Comparison of ENCODE assay signal across 16 cellular contexts in genomic region chr16:56488035-56488434, GRCh38. TPM values are rescaled to one million over a fixed set of nuclear protein-coding genes. Genes with fewer than 3 reads are reported as not detected.
A peak's percentile ranks its signal among the peaks of the same experiment; 100 is the strongest.
DNase-seq lines count a peak whose midpoint lies in the region; ATAC-seq and TF ChIP-seq lines count a peak whose summit lies in the region.
"Had no signal": no experiment of that assay in that cellular context is flagged by ENCODE, and none has a peak within 500 bp of the region (broad histone marks: within the 10 kb centered on the region; RNA-seq: fewer than 3 reads in every experiment).

No MANE protein-coding gene starts in this region.

- no peak for ATAC-seq in GM18511 (IDR thresholded peaks at IDR 0.05; ENCODE audit: unreplicated experiment)
- ATAC-seq: PC-3 had no signal

- peak in 1 of 2 donors; percentile 64 for TF ChIP-seq EP300 in tibial nerve (IDR thresholded peaks at IDR 0.05)

- DNase-seq in amygdala (lab: John Stamatoyannopoulos, UW) (peak in 39 of 56 donors; percentile 3 to 76 (median 28)), foreskin melanocyte (peak; percentile 11), middle frontal gyrus (ENCODE audit: extremely low spot score, low spot score) (peak; percentile 24), tibial nerve (ENCODE audit: low spot score in 2 of 2) (no peak), HEK293T (ENCODE audit: extremely low spot score) (no peak), immature natural killer cell (no peak)
- DNase-seq: Caco-2, GM23248, KBM-7, NCI-H146, NCI-H2081 treated with DMSO at 0.1 percent for 48 hours, NCI-H226, NCI-H526, PC-3 had no signal

- no peaks in the 10 kb centered on the region for H3K4me1 Mint-ChIP-seq in immature natural killer cell

- TF ChIP-seq CTCF in tibial nerve (IDR thresholded peaks at IDR 0.05): no peak

- H3K4me3 Mint-ChIP-seq in immature natural killer cell: no peak overlapping the region

- H3K9me3 ChIP-seq in tibial nerve: no peaks in the 10 kb centered on the region
- H3K9me3 ChIP-seq: Caco-2 had no signal

- no peak overlapping the region for H3K4me3 ChIP-seq in tibial nerve
- H3K4me3 ChIP-seq: GM23248 had no signal

- POLR2A ChIA-PET in HEK293T (lab: Yijun Ruan, JAX): no interaction called here

- peaks cover 18 to 25% (median 20%) of the 10 kb centered on the region in 3 donors for H3K36me3 Mint-ChIP-seq in immature natural killer cell

- H3K27ac ChIP-seq in tibial nerve: peak overlapping the region in 3 of 4 donors; percentile 48 to 76 (median 73)
- H3K27ac ChIP-seq: C4-2B, GM23248 had no signal

- TF ChIP-seq POLR2A in tibial nerve (IDR thresholded peaks at IDR 0.05): peak in 1 of 2 donors; percentile 18

- H3K27me3 ChIP-seq in tibial nerve: no peaks in the 10 kb centered on the region

- no peaks in the 10 kb centered on the region for H3K9me3 Mint-ChIP-seq in immature natural killer cell

- CTCF ChIA-PET in HEK293T (lab: Yijun Ruan, JAX): no interaction called here

- peak overlapping the region in 1 of 6 donors; percentile 17 for H3K27ac Mint-ChIP-seq in immature natural killer cell

- WGBS in tibial nerve, 2 donors: 33 to 44% methylated on average over 5 of the region's 5 CpGs

- H3K27me3 Mint-ChIP-seq in immature natural killer cell (ENCODE audit: low read depth in 3 of 3): no peaks in the 10 kb centered on the region

- peaks cover 0 to 81% (median 0%) of the 10 kb centered on the region in 3 donors for H3K36me3 ChIP-seq in tibial nerve

- H3K4me1 ChIP-seq in tibial nerve: peaks cover 0 to 6% (median 2%) of the 10 kb centered on the region in 4 donors
- H3K4me1 ChIP-seq: Caco-2 had no signal

TF ChIP-seq in HEK293T, 16 proteins besides CTCF, POLR2A, EP300 and RAD21:
- TF ChIP-seq ARNT (IDR thresholded peaks at IDR 0.05) (no peak), FOXM1 (IDR thresholded peaks at IDR 0.05; ENCODE audit: borderline replicate concordance) (no peak), FOXA1 (IDR thresholded peaks at IDR 0.05) (no peak), FOXK2 (IDR thresholded peaks at IDR 0.05) (no peak), TARDBP (IDR thresholded peaks at IDR 0.05) (no peak), SUZ12 (IDR thresholded peaks at IDR 0.05) (no peak), NFRKB (IDR thresholded peaks at IDR 0.05) (no peak), ZNF384 (IDR thresholded peaks at IDR 0.05) (no peak), L3MBTL2 (conservative IDR thresholded peaks at IDR 0.05) (no peak), SP1 (IDR thresholded peaks at IDR 0.05) (no peak), ELF4 (IDR thresholded peaks at IDR 0.05) (no peak), CTBP1 (IDR thresholded peaks at IDR 0.05; ENCODE audit: borderline replicate concordance) (no peak), BHLHE40 (IDR thresholded peaks at IDR 0.05; ENCODE audit: borderline replicate concordance) (no peak), HDGF (IDR thresholded peaks at IDR 0.05; ENCODE audit: borderline replicate concordance) (no peak)
- TF ChIP-seq, protein P1, sequence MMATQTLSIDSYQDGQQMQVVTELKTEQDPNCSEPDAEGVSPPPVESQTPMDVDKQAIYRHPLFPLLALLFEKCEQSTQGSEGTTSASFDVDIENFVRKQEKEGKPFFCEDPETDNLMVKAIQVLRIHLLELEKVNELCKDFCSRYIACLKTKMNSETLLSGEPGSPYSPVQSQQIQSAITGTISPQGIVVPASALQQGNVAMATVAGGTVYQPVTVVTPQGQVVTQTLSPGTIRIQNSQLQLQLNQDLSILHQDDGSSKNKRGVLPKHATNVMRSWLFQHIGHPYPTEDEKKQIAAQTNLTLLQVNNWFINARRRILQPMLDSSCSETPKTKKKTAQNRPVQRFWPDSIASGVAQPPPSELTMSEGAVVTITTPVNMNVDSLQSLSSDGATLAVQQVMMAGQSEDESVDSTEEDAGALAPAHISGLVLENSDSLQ (IDR thresholded peaks at IDR 0.05): no peak

RNA-seq across cellular contexts. Expression of gene BBS2, which starts 31.8 kb away (rescaled TPM):
- 100 to 1,000 TPM in 3 of 4 donors, 10 to 100 TPM in 1; 79.8 to 144 (median 120) TPM for total RNA-seq in tibial nerve
- 10 to 100 TPM; 16.9 to 25.6 (median 19.2) TPM for polyA plus RNA-seq in immature natural killer cell

RNA-seq across cellular contexts. Expression of gene OGFOD1, which starts 36.7 kb away (rescaled TPM):
- total RNA-seq in tibial nerve: 10 to 100 TPM; 28.8 to 39.6 (median 35.6) TPM
- 10 to 100 TPM; 61.1 to 96.7 (median 80.5) TPM for polyA plus RNA-seq in immature natural killer cell

RNA-seq across cellular contexts. Expression of gene NUDT21, which starts 36.9 kb away (rescaled TPM):
- 10 to 100 TPM; 41.5 to 57.3 (median 47.2) TPM for total RNA-seq in tibial nerve
- polyA plus RNA-seq in immature natural killer cell: 10 to 100 TPM; 71.2 to 79.8 (median 76.8) TPM

Comparison
In these comparisons a context has a peak if more than half of its experiments do, and no peak if none do; other contexts are left out.
1. DNase-seq: peak in amygdala (39 of 56), foreskin melanocyte (single experiment) and middle frontal gyrus (single experiment); none in tibial nerve (0 of 2), HEK293T (single experiment) and immature natural killer cell (0 of 3).